Comparison of ENCODE assay signal across 1 cellular context in the genomic region with DNA sequence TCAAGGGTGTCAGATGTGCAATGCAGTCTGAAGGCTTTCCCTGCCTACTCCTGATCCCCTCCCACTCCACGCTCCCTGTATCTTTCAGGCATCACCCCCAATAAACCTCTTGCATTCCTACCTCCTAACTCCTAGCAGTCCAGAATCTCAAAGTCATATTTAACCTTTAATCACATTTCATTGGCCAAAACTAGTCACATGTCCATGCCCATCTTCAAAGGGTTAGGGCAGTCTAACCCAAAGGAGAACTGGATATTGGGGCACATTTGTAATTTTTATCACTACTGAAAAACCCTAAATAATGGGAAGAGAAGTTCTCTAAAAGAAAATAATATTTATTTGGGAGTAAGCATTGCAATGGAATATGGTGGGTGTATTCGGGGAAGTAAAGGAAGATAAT.
TF ChIP-seq lines count a peak whose summit lies in the region.

No MANE protein-coding gene starts in this region.

TF ChIP-seq in SK-N-SH treated with all-trans-retinoic acid at 6 μM for 48 hours, 23 proteins besides CTCF, POLR2A, EP300 and RAD21 (continued from another document):
- no peak for TF ChIP-seq ARNTL (CRISPR knock-in tag; IDR thresholded peaks at IDR 0.05; ENCODE audit: borderline replicate concordance, low read depth)
- no peak for TF ChIP-seq RARB (CRISPR knock-in tag; IDR thresholded peaks at IDR 0.05)
- TF ChIP-seq, protein P1, sequence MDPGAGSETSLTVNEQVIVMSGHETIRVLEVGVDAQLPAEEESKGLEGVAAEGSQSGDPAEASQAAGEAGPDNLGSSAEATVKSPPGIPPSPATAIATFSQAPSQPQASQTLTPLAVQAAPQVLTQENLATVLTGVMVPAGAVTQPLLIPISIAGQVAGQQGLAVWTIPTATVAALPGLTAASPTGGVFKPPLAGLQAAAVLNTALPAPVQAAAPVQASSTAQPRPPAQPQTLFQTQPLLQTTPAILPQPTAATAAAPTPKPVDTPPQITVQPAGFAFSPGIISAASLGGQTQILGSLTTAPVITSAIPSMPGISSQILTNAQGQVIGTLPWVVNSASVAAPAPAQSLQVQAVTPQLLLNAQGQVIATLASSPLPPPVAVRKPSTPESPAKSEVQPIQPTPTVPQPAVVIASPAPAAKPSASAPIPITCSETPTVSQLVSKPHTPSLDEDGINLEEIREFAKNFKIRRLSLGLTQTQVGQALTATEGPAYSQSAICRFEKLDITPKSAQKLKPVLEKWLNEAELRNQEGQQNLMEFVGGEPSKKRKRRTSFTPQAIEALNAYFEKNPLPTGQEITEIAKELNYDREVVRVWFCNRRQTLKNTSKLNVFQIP (CRISPR knock-in tag; IDR thresholded peaks at IDR 0.05; ENCODE audit: borderline replicate concordance, low read depth): no peak
- no peak for TF ChIP-seq ZNF8 (CRISPR knock-in tag; IDR thresholded peaks at IDR 0.05)
- TF ChIP-seq ZNF70 (CRISPR knock-in tag; IDR thresholded peaks at IDR 0.05): no peak
- no peak for TF ChIP-seq SNAI2 (CRISPR knock-in tag; IDR thresholded peaks at IDR 0.05)
- TF ChIP-seq BACH2 (CRISPR knock-in tag; IDR thresholded peaks at IDR 0.05; ENCODE audit: borderline replicate concordance): no peak
- no peak for TF ChIP-seq TOX (CRISPR knock-in tag; IDR thresholded peaks at IDR 0.05; ENCODE audit: borderline replicate concordance)
- TF ChIP-seq ZFP3 (CRISPR knock-in tag; IDR thresholded peaks at IDR 0.05): no peak
- no peak for TF ChIP-seq ZNF565 (CRISPR knock-in tag; conservative IDR thresholded peaks at IDR 0.05; ENCODE audit: low read depth)
- no peak for TF ChIP-seq GLIS3 (CRISPR knock-in tag; IDR thresholded peaks at IDR 0.05)
- TF ChIP-seq, protein P2, sequence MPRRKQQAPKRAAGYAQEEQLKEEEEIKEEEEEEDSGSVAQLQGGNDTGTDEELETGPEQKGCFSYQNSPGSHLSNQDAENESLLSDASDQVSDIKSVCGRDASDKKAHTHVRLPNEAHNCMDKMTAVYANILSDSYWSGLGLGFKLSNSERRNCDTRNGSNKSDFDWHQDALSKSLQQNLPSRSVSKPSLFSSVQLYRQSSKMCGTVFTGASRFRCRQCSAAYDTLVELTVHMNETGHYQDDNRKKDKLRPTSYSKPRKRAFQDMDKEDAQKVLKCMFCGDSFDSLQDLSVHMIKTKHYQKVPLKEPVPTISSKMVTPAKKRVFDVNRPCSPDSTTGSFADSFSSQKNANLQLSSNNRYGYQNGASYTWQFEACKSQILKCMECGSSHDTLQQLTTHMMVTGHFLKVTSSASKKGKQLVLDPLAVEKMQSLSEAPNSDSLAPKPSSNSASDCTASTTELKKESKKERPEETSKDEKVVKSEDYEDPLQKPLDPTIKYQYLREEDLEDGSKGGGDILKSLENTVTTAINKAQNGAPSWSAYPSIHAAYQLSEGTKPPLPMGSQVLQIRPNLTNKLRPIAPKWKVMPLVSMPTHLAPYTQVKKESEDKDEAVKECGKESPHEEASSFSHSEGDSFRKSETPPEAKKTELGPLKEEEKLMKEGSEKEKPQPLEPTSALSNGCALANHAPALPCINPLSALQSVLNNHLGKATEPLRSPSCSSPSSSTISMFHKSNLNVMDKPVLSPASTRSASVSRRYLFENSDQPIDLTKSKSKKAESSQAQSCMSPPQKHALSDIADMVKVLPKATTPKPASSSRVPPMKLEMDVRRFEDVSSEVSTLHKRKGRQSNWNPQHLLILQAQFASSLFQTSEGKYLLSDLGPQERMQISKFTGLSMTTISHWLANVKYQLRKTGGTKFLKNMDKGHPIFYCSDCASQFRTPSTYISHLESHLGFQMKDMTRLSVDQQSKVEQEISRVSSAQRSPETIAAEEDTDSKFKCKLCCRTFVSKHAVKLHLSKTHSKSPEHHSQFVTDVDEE (CRISPR knock-in tag; IDR thresholded peaks at IDR 0.05): no peak
- TF ChIP-seq ISL1 (CRISPR knock-in tag; IDR thresholded peaks at IDR 0.05): no peak
- no peak for TF ChIP-seq ZC3H10 (CRISPR knock-in tag; IDR thresholded peaks at IDR 0.05)
